ENCODE assay signal across 19 cellular contexts in genomic region chrX:52496419-52496772, GRCh38. TPM values are rescaled to one million over a fixed set of nuclear protein-coding genes. Genes with fewer than 3 reads are reported as not detected.
"Had no signal": no experiment of that assay in that cellular context is flagged by ENCODE, and none has a peak within 500 bp of the region (broad histone marks: within the 10 kb centered on the region; RNA-seq: fewer than 3 reads in every experiment).

No MANE protein-coding gene starts in this region.

RNA-seq across cellular contexts. Expression of gene XAGE1A, which starts 0.8 kb away (rescaled TPM):
- total RNA-seq: activated naive CD4-positive, alpha-beta T cell treated with anti-CD3 and anti-CD28 coated beads for 36 hours; activated naive CD4-positive, alpha-beta T cell treated with anti-CD3 and anti-CD28 coated beads, Interleukin-2, amount 50 U/mL, for 72 hours; activated naive CD8-positive, alpha-beta T cell treated with anti-CD3 and anti-CD28 coated beads for 36 hours; activated naive CD8-positive, alpha-beta T cell treated with anti-CD3 and anti-CD28 coated beads, Interleukin-2, amount 10 ng/mL, durations not matched to agents 7 days and 5 days; activated T-cell treated with anti-CD3 and anti-CD28 coated beads, Interleukin-2, amount 50 U/mL, for 4 hours; activated T-cell treated with anti-CD3 and anti-CD28 coated beads, Interleukin-2, amount 50 U/mL, for 72 hours; activated T-helper 1 cell treated with anti-CD3 and anti-CD28 coated beads, Interleukin-12 subunit alpha, Interleukin-12 subunit beta, Interleukin-2, Interleukin-4 antibody, amounts not matched to agents 30 ng/mL and 10 ng/mL and 1 ng/mL, durations not matched to agents 14 hours and 24 hours and 36 hours; activated T-helper 17 cell treated with anti-CD3 and anti-CD28 coated beads, Interleukin-2, amount 50 U/mL, for 72 hours; activated T-helper 2 cell treated with anti-CD3 and anti-CD28 coated beads, Interferon-gamma antibody, Interleukin-2, Interleukin-4, amounts not matched to agents 10 μg/mL and 5 μg/mL and 100 μg/mL, durations not matched to agents 14 hours and 24 hours and 36 hours; adrenal gland; aorta; ascending aorta; astrocyte; body of pancreas; breast epithelium; bronchial epithelial cell; cardiac muscle cell; cardiac septum had no signal
- polyA plus RNA-seq: adipose tissue, adrenal gland, aorta, cardiac muscle cell had no signal

RNA-seq across cellular contexts. Expression of gene XAGE1B, which starts 20.5 kb away (rescaled TPM):
- total RNA-seq: activated naive CD4-positive, alpha-beta T cell treated with anti-CD3 and anti-CD28 coated beads for 36 hours; activated naive CD4-positive, alpha-beta T cell treated with anti-CD3 and anti-CD28 coated beads, Interleukin-2, amount 50 U/mL, for 72 hours; activated naive CD8-positive, alpha-beta T cell treated with anti-CD3 and anti-CD28 coated beads for 36 hours; activated naive CD8-positive, alpha-beta T cell treated with anti-CD3 and anti-CD28 coated beads, Interleukin-2, amount 10 ng/mL, durations not matched to agents 7 days and 5 days; activated T-cell treated with anti-CD3 and anti-CD28 coated beads, Interleukin-2, amount 50 U/mL, for 4 hours; activated T-cell treated with anti-CD3 and anti-CD28 coated beads, Interleukin-2, amount 50 U/mL, for 72 hours; activated T-helper 1 cell treated with anti-CD3 and anti-CD28 coated beads, Interleukin-12 subunit alpha, Interleukin-12 subunit beta, Interleukin-2, Interleukin-4 antibody, amounts not matched to agents 30 ng/mL and 10 ng/mL and 1 ng/mL, durations not matched to agents 14 hours and 24 hours and 36 hours; activated T-helper 17 cell treated with anti-CD3 and anti-CD28 coated beads, Interleukin-2, amount 50 U/mL, for 72 hours; activated T-helper 2 cell treated with anti-CD3 and anti-CD28 coated beads, Interferon-gamma antibody, Interleukin-2, Interleukin-4, amounts not matched to agents 10 μg/mL and 5 μg/mL and 100 μg/mL, durations not matched to agents 14 hours and 24 hours and 36 hours; adrenal gland; aorta; ascending aorta; astrocyte; body of pancreas; breast epithelium; bronchial epithelial cell; cardiac muscle cell; cardiac septum had no signal
- polyA plus RNA-seq: adipose tissue, adrenal gland, aorta, cardiac muscle cell had no signal
